ENCODE assay signal across 8 cellular contexts in the genomic region with DNA sequence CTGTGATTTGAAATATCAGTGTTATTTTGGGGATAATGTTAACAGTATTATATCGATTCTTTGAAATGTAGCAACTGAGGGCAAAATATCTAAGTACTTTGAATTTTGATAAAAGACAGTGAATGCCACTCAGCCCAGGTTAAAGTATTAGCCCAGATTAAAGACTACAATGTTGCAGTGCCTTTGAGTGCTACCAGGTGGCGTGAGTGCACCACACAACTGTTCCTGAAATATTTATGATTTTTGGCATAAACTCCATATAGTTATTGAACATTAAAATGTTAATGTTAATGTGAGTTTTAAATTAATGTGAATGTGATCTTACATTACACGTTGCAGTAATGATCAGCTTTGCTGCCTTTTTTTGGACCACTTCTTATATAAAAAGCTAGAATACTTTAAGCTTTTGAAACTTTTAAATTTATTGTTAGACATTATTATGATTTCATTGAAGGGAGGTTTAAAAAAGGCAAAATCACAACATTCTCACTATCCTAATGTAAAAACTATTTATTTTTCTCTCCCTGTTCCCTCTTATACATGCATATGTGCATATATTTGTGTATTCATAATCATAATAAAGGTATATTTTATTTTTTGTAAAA. TPM values are rescaled to one million over a fixed set of nuclear protein-coding genes. Genes with fewer than 3 reads are reported as not detected.
DNase-seq lines count a peak whose midpoint lies in the region; ATAC-seq, FAIRE-seq and TF ChIP-seq lines count a peak whose summit lies in the region.

No MANE protein-coding gene starts in this region.

- WGBS in lung, 2 donors: 61 to 62% methylated on average over 3 of the region's 3 CpGs

- FAIRE-seq in GM12891 (lab: Jason Lieb, UNC): peak; percentile 23

- H3K4me1 ChIP-seq in RWPE2 (ENCODE audit: insufficient read depth, poor library complexity, severe bottlenecking) (no peaks in the 10 kb centered on the region), lung (ENCODE audit: control insufficient read depth in 2 of 2, insufficient read depth in 2 of 2, low read length in 2 of 2) (no peaks in the 10 kb centered on the region)

- H3K36me3 ChIP-seq in RWPE2 (ENCODE audit: low read depth): peaks cover 39% of the 10 kb centered on the region
- H3K36me3 ChIP-seq in lung (ENCODE audit: control insufficient read depth in 2 of 2, insufficient read depth in 2 of 2, low read length in 2 of 2): peaks cover 7 to 10% of the 10 kb centered on the region in 2 donors

- no peak overlapping the region for H3K4me3 ChIP-seq in AG09309 (ENCODE audit: control insufficient read depth, low read depth, low read length)
- H3K4me3 ChIP-seq in RWPE2 (ENCODE audit: severe bottlenecking): no peak overlapping the region
- H3K4me3 ChIP-seq in cardiac fibroblast (replicated peaks in 1 of 2; ENCODE audit: low read depth in 2 of 2, low read length in 2 of 2): no peak overlapping the region
- H3K4me3 ChIP-seq in lung: no peak overlapping the region

- no peak overlapping the region for H3K27ac ChIP-seq in RWPE2 (ENCODE audit: poor library complexity, severe bottlenecking)
- no peak overlapping the region for H3K27ac ChIP-seq in lung (ENCODE audit: low read depth in 1 of 2, low read length in 1 of 2)

- no peak for TF ChIP-seq POLR2A in GM12891 (IDR thresholded peaks at IDR 0.05; ENCODE audit: low read depth, low read length)

- H3K27me3 ChIP-seq in RWPE2 (ENCODE audit: insufficient read depth, poor library complexity, severe bottlenecking) (no peaks in the 10 kb centered on the region), lung (ENCODE audit: control insufficient read depth, insufficient read depth) (no peaks in the 10 kb centered on the region)

- H3K9me3 ChIP-seq in RWPE2 (ENCODE audit: severe bottlenecking) (no peaks in the 10 kb centered on the region), lung (ENCODE audit: control insufficient read depth in 2 of 2, insufficient read depth in 1 of 2, low read length in 1 of 2) (no peaks in the 10 kb centered on the region)

- TF ChIP-seq CTCF in AG09309 (IDR thresholded peaks at IDR 0.05; ENCODE audit: control insufficient read depth, insufficient read depth, low read depth, low read length, missing control alignments) (peak; percentile 86), RWPE2 (IDR thresholded peaks at IDR 0.05; ENCODE audit: poor library complexity, severe bottlenecking) (peak; percentile 75), cardiac fibroblast (IDR thresholded peaks at IDR 0.05; ENCODE audit: low read depth, low read length) (peak; percentile 91), lung (IDR thresholded peaks at IDR 0.05; ENCODE audit: control extremely low read depth, extremely low read depth) (peak; percentile 60)

- DNase-seq in AG09309 (ENCODE audit: low read depth): no peak
- no peak for DNase-seq in GM12891 (ENCODE audit: insufficient read length, low spot score)
- peak; percentile 31 for DNase-seq in HS-27A (ENCODE audit: low read depth)
- DNase-seq in RWPE2 (ENCODE audit: low spot score): no peak
- peak; percentile 60 to 66 for DNase-seq in cardiac fibroblast (ENCODE audit: low read depth in 2 of 2)
- DNase-seq in lung (ENCODE audit: low spot score): no peak
- no peak for DNase-seq in midbrain (lab: John Stamatoyannopoulos, UW)

- ATAC-seq in RWPE2 (ENCODE audit: low read depth) (no peak), lung (ENCODE audit: insufficient read depth, low FRiP score) (no peak), GM18907 (IDR thresholded peaks at IDR 0.05; ENCODE audit: unreplicated experiment) (no peak)

TF ChIP-seq in GM12891, 5 proteins besides CTCF, POLR2A, EP300 and RAD21:
- no peak for TF ChIP-seq PAX5 (IDR thresholded peaks at IDR 0.05; ENCODE audit: insufficient read depth, low read length, severe bottlenecking)
- no peak for TF ChIP-seq TAF1 (IDR thresholded peaks at IDR 0.05; ENCODE audit: low read depth, low read length)
- no peak for TF ChIP-seq POLR2AphosphoS5 (IDR thresholded peaks at IDR 0.05; ENCODE audit: low read depth, low read length)
- no peak for TF ChIP-seq POU2F2 (IDR thresholded peaks at IDR 0.05; ENCODE audit: low read depth, low read length)
- TF ChIP-seq SPI1 (IDR thresholded peaks at IDR 0.05; ENCODE audit: low read depth, low read length): no peak

RNA-seq across cellular contexts. Expression of a gene that starts 22.5 kb away (rescaled TPM):
- 38.1 TPM for polyA plus RNA-seq in GM12891 (2012; ENCODE audit: low read depth, missing spikeins)
- 10 to 100 TPM; 30.9 to 48.7 TPM for total RNA-seq in lung
- 10 to 100 TPM; 21.8 to 34.5 TPM for polyA plus RNA-seq in lung

RNA-seq across cellular contexts. Expression of a gene that starts 36.9 kb away (rescaled TPM):
- polyA plus RNA-seq in GM12891 (2012; ENCODE audit: low read depth, missing spikeins): 0.18 TPM
- 1 to 10 TPM in 1 of 2 donors, under 1 TPM in 1; 0.63 to 2.1 TPM for total RNA-seq in lung
- polyA plus RNA-seq in lung: 1 to 10 TPM; 1.5 to 1.9 TPM

RNA-seq across cellular contexts. Expression of a gene that starts 46.9 kb away (rescaled TPM):
- polyA plus RNA-seq in GM12891 (2012; ENCODE audit: low read depth, missing spikeins): 5.7 TPM
- total RNA-seq in lung: 10 to 100 TPM; 22.4 to 32.5 TPM
- polyA plus RNA-seq in lung: 1 to 10 TPM; 7.5 to 8.2 TPM

RNA-seq across cellular contexts. Expression of a gene that starts 46.9 kb away (rescaled TPM):
- not detected for polyA plus RNA-seq in GM12891 (2012; ENCODE audit: low read depth, missing spikeins)
- not detected for total RNA-seq in lung
- polyA plus RNA-seq in lung: not detected

Comparison
In these comparisons a context has a peak if more than half of its experiments do, and no peak if none do; other contexts are left out.
1. DNase-seq: peak in HS-27A (single experiment) and cardiac fibroblast (2 of 2); none in AG09309 (single experiment), GM12891 (single experiment), RWPE2 (single experiment), lung (single experiment) and midbrain (single experiment).
2. Peak in every context shown above with its lines, with median percentiles within 50 percentile points of each other: CTCF ChIP-seq.